In the genomic region with DNA sequence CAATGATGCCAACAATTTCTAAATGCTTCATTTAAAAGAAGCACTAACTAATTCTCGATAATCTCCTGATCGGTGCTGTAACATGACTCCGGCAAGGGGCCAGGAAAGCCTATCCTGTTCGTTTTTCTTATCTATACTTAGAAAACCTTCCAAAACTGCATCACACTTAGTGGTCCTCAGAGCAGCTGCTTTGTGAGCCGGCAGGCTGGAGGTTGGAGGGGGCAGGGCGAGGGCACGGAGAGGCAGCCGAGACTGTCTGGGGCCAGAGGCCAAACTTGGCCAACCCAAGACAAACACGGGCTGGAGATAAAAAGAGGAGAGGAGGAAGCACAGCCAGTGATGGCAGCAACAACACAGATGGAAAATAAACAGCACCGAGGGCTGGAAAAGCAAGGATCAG, we compare ENCODE assay signal across 20 cellular contexts.
DNase-seq lines count a peak whose midpoint lies in the region; ATAC-seq and TF ChIP-seq lines count a peak whose summit lies in the region.
"Had no signal": no experiment of that assay in that cellular context is flagged by ENCODE, and none has a peak within 500 bp of the region (broad histone marks: within the 10 kb centered on the region; RNA-seq: fewer than 3 reads in every experiment).

No MANE protein-coding gene starts in this region.

- no peaks in the 10 kb centered on the region; a peak in 1 of 22 replicates for H3K27me3 ChIP-seq in BLaER1 treated with 17β-estradiol and CSF1 and Interleukin-3, amounts not matched to agents 10 nM and 100 nM
- H3K27me3 ChIP-seq in PC-9 (ENCODE audit: insufficient read depth, low read depth): no peaks in the 10 kb centered on the region
- H3K27me3 ChIP-seq in dorsolateral prefrontal cortex: peaks cover 0 to 63% (median 9%) of the 10 kb centered on the region in 45 donors
- H3K27me3 ChIP-seq: transverse colon had no signal

- no peak overlapping the region for H3K4me3 ChIP-seq in BLaER1 treated with 17β-estradiol and CSF1 and Interleukin-3, amounts not matched to agents 10 nM and 100 nM
- H3K4me3 ChIP-seq in PC-9 (no peak overlapping the region), dorsolateral prefrontal cortex (no peak overlapping the region)
- H3K4me3 ChIP-seq: transverse colon had no signal

- TF ChIP-seq CTCF in PC-9 (conservative IDR thresholded peaks at IDR 0.05): no peak
- TF ChIP-seq CTCF in dorsolateral prefrontal cortex (IDR thresholded peaks at IDR 0.05 in 54 of 56, conservative IDR thresholded peaks at IDR 0.05 in 2 of 56; ENCODE audit: low read depth in 1 of 56, partially characterized antibody in 56 of 56): no peak

- peaks cover 5 to 15% (median 10%) of the 10 kb centered on the region in 11 experiments; a peak in 14 of 22 replicates for H3K9me3 ChIP-seq in BLaER1 treated with 17β-estradiol and CSF1 and Interleukin-3, amounts not matched to agents 10 nM and 100 nM (replicated peaks in 1 of 11)
- H3K9me3 ChIP-seq in PC-9 (ENCODE audit: insufficient read depth, low read depth): no peaks in the 10 kb centered on the region
- H3K9me3 ChIP-seq: transverse colon had no signal

- H2AFZ ChIP-seq in PC-9: no peak overlapping the region

- POLR2A ChIA-PET in PC-9 (lab: Charles Lee; ENCODE audit: unreplicated experiment): no interaction called here

- BruUV-seq in PC-9 (replicated peaks; lab: Mats Ljungman, UMichigan): no TSS peak

- no peaks in the 10 kb centered on the region for H3K79me2 ChIP-seq in PC-9 (ENCODE audit: low read depth)

- no peak overlapping the region for H3K9ac ChIP-seq in BLaER1 treated with 17β-estradiol and CSF1 and Interleukin-3, amounts not matched to agents 10 nM and 100 nM

- no peak for ATAC-seq in HG03521 (IDR thresholded peaks at IDR 0.05; ENCODE audit: unreplicated experiment)
- ATAC-seq: activated CD8-positive, alpha-beta T cell treated with anti-CD3 and anti-CD28 coated beads, Interleukin-2, amount 10 ng/mL, durations not matched to agents 7 days and 5 days; activated naive CD8-positive, alpha-beta T cell treated with anti-CD3 and anti-CD28 coated beads, Interleukin-2, amount 50 U/mL, for 24 hours; stimulated activated naive B cell treated with anti-CD40 and anti-IgM and Interleukin-4, amounts not matched to agents 10 μg/mL and 1 μg/mL and 100 μg/mL, for 72 hours had no signal

- peak overlapping the region in 2 of 11 experiments; percentile 19 to 24; a peak in 3 of 22 replicates for H3K27ac ChIP-seq in BLaER1 treated with 17β-estradiol and CSF1 and Interleukin-3, amounts not matched to agents 10 nM and 100 nM
- H3K27ac ChIP-seq in PC-9 (no peak overlapping the region), dorsolateral prefrontal cortex (no peak overlapping the region)
- H3K27ac ChIP-seq: transverse colon had no signal

- intact Hi-C loops in PC-9 (cut with micrococcal nuclease; ENCODE audit: unreplicated experiment): no loop called here
- intact Hi-C loops in dorsolateral prefrontal cortex (cut with DNase I): no loop called here

- no peaks in the 10 kb centered on the region for H4K20me1 ChIP-seq in BLaER1 treated with 17β-estradiol and CSF1 and Interleukin-3, amounts not matched to agents 10 nM and 100 nM
- no peaks in the 10 kb centered on the region for H4K20me1 ChIP-seq in PC-9 (ENCODE audit: insufficient read depth)

- DNase-seq in NCI-H748 (lab: John Stamatoyannopoulos, UW; ENCODE audit: unreplicated experiment): peak; percentile 55
- peak; percentile 49 for DNase-seq in ecto neural progenitor cell (ENCODE audit: low spot score)
- peak; percentile 19 for DNase-seq in myocyte (ENCODE audit: low read depth)
- DNase-seq in NOMO-1 treated with dmso at 0.1 percent for 144 hours (lab: John Stamatoyannopoulos, UW; ENCODE audit: unreplicated experiment): no peak
- DNase-seq in PC-9: no peak
- DNase-seq in dorsolateral prefrontal cortex: no peak
- DNase-seq: ACHN; activated CD4-positive, CD25-positive, alpha-beta regulatory T cell; activated CD8-positive, alpha-beta T cell treated with anti-CD3 and anti-CD28 coated beads, Interleukin-2, amount 10 ng/mL, durations not matched to agents 7 days and 5 days; activated naive CD8-positive, alpha-beta T cell treated with anti-CD3 and anti-CD28 coated beads, Interleukin-2, amount 50 U/mL, for 24 hours; CD4-positive, alpha-beta T cell; DMS79 treated with DMSO at 0.1 percent for 48 hours; effector memory CD4-positive, alpha-beta T cell; NCI-H1694; NCI-H226; stimulated activated naive B cell treated with anti-CD40 and anti-IgM and Interleukin-4, amounts not matched to agents 10 μg/mL and 1 μg/mL and 100 μg/mL, for 72 hours; T-helper 1 cell; transverse colon had no signal

- CTCF ChIA-PET in PC-9 (lab: Charles Lee): no interaction called here

- peaks cover 15 to 48% (median 43%) of the 10 kb centered on the region in 10 experiments for H3K4me1 ChIP-seq in BLaER1 treated with 17β-estradiol and CSF1 and Interleukin-3, amounts not matched to agents 10 nM and 100 nM
- no peaks in the 10 kb centered on the region for H3K4me1 ChIP-seq in PC-9 (replicated peaks; ENCODE audit: insufficient read depth)
- H3K4me1 ChIP-seq: transverse colon had no signal

- peak overlapping the region in 9 of 11 experiments; percentile 40 to 80 (median 70); a peak in 16 of 22 replicates for H3K4me2 ChIP-seq in BLaER1 treated with 17β-estradiol and CSF1 and Interleukin-3, amounts not matched to agents 10 nM and 100 nM
- no peak overlapping the region for H3K4me2 ChIP-seq in PC-9

- no peaks in the 10 kb centered on the region for H3K9me2 ChIP-seq in PC-9 (ENCODE audit: insufficient read depth)

- H3F3A ChIP-seq in PC-9 (ENCODE audit: insufficient read depth, low read depth): no peaks in the 10 kb centered on the region

- no peaks in the 10 kb centered on the region for H3K36me3 ChIP-seq in BLaER1 treated with 17β-estradiol and CSF1 and Interleukin-3, amounts not matched to agents 10 nM and 100 nM
- H3K36me3 ChIP-seq in PC-9 (ENCODE audit: low read depth): no peaks in the 10 kb centered on the region
- H3K36me3 ChIP-seq: transverse colon had no signal

Comparison
In these comparisons a context has a peak if more than half of its experiments do, and no peak if none do; other contexts are left out.
1. DNase-seq: peak in NCI-H748 (single experiment), ecto neural progenitor cell (single experiment) and myocyte (single experiment); none in NOMO-1 treated with dmso at 0.1 percent for 144 hours (single experiment), PC-9 (0 of 2) and dorsolateral prefrontal cortex (0 of 10).